ENCODE assay signal across 16 cellular contexts in genomic region chr16:27704252-27704651, GRCh38.
"Had no signal": no experiment of that assay in that cellular context is flagged by ENCODE, and none has a peak within 500 bp of the region (broad histone marks: within the 10 kb centered on the region; RNA-seq: fewer than 3 reads in every experiment).

No MANE protein-coding gene starts in this region.

- DNase-seq: activated CD4-positive, alpha-beta T cell treated with anti-CD3 and anti-CD28 coated beads, Interleukin-2, amount 50 U/mL, for 1 hour; activated CD8-positive, alpha-beta memory T cell treated with anti-CD3 and anti-CD28 coated beads for 24 hours; activated naive CD4-positive, alpha-beta T cell; islet precursor cell; mammary epithelial cell; natural killer cell; nucleus accumbens; posterior cingulate gyrus; stimulated activated CD4-positive, alpha-beta T cell treated with anti-CD3 and anti-CD28 coated beads, Interleukin-15, amount 100 ng/mL, for 24 hours; stimulated activated CD4-positive, alpha-beta T cell treated with anti-CD3 and anti-CD28 coated beads, Interleukin-4, amount 100 ng/mL, for 1 hour; stimulated activated naive B cell treated with anti-CD40 and anti-IgM and Interleukin-4, amounts not matched to agents 10 μg/mL and 1 μg/mL and 100 μg/mL, for 72 hours had no signal

- H3K27ac ChIP-seq: breast epithelium, hepatocyte, tibial nerve, vagina had no signal

- ATAC-seq: activated CD4-positive, CD25-positive, alpha-beta regulatory T cell treated with anti-CD3 and anti-CD28 coated beads, Interleukin-2, amount 50 U/mL, for 24 hours; natural killer cell; stimulated activated naive B cell treated with anti-CD40 and anti-IgM and Interleukin-4, amounts not matched to agents 10 μg/mL and 1 μg/mL and 100 μg/mL, for 72 hours had no signal
